Comparison of ENCODE assay signal across 26 cellular contexts in genomic region chr2:232982926-232983668, GRCh38. TPM values are rescaled to one million over a fixed set of nuclear protein-coding genes. Genes with fewer than 3 reads are reported as not detected.
DNase-seq lines count a peak whose midpoint lies in the region; ATAC-seq and TF ChIP-seq lines count a peak whose summit lies in the region.
"Had no signal": no experiment of that assay in that cellular context is flagged by ENCODE, and none has a peak within 500 bp of the region (broad histone marks: within the 10 kb centered on the region; RNA-seq: fewer than 3 reads in every experiment).

No MANE protein-coding gene starts in this region.

- no peak overlapping the region for H3K27ac ChIP-seq in brain microvascular endothelial cell
- H3K27ac ChIP-seq: dorsolateral prefrontal cortex, vagina had no signal

- POLR2A ChIA-PET in BJ (lab: Charles Lee), result no interaction called here

- no peak for ATAC-seq in HG03520 (IDR thresholded peaks at IDR 0.05; ENCODE audit: unreplicated experiment)
- no peak for ATAC-seq in HG03354 (IDR thresholded peaks at IDR 0.05; ENCODE audit: poor library complexity, severe bottlenecking, unreplicated experiment)

- no peak for DNase-seq in BJ (ENCODE audit: low read depth)
- no peak for DNase-seq in HFFc6
- DNase-seq in brain microvascular endothelial cell, result no peak
- peak; percentile 74 for DNase-seq in mesenteric fat pad (ENCODE audit: low spot score)
- no peak for DNase-seq in activated CD4-positive, alpha-beta T cell treated with anti-CD3 and anti-CD28 coated beads for 1 hour
- no peak for DNase-seq in NCI-H1417 (lab: John Stamatoyannopoulos, UW)
- DNase-seq: ACHN; activated CD4-positive, alpha-beta T cell treated with anti-CD3 and anti-CD28 coated beads, Interleukin-2, amount 10 ng/mL, durations not matched to agents 24 days and 14 days; activated effector memory CD4-positive, alpha-beta T cell treated with Interleukin-2 at 50 U/mL for 16 hours; CD4-positive, alpha-beta T cell; dorsolateral prefrontal cortex; erythroblast; foreskin melanocyte; hippocampal formation; mesenchymal stem cell; NCI-H2029 treated with DMSO at 0.1 percent for 48 hours; nephron progenitor cell; stimulated activated CD4-positive, alpha-beta T cell treated with anti-CD3 and anti-CD28 coated beads, Interleukin-4, amount 100 ng/mL, for 1 hour; SW 1271 had no signal

- H3K4me1 Mint-ChIP-seq in HFFc6 (ENCODE audit: low read depth), result peaks cover 28% of the 10 kb centered on the region
- H3K4me1 Mint-ChIP-seq: activated CD4-positive, alpha-beta T cell treated with anti-CD3 and anti-CD28 coated beads, Interleukin-2, amount 10 ng/mL, durations not matched to agents 24 days and 14 days had no signal

- no peak overlapping the region for H3K27ac Mint-ChIP-seq in HFFc6
- H3K27ac Mint-ChIP-seq: activated CD4-positive, alpha-beta T cell treated with anti-CD3 and anti-CD28 coated beads, Interleukin-2, amount 10 ng/mL, durations not matched to agents 24 days and 14 days; CD4-positive, alpha-beta T cell; IgD-negative memory B cell; nephron progenitor cell had no signal

- H3K36me3 Mint-ChIP-seq in HFFc6 (ENCODE audit: low read depth), result peaks cover 6% of the 10 kb centered on the region; the same call in 1 of the 2 replicates
- H3K36me3 Mint-ChIP-seq: IgD-negative memory B cell had no signal

- H3K4me3 ChIP-seq in BJ (ENCODE audit: low read depth, low read length) (no peak overlapping the region), brain microvascular endothelial cell (ENCODE audit: low read depth, low read length) (no peak overlapping the region)
- H3K4me3 ChIP-seq: dorsolateral prefrontal cortex, smooth muscle cell, vagina had no signal

- H3K27me3 ChIP-seq in BJ (ENCODE audit: control insufficient read depth, insufficient read depth, low read length), result peaks cover 1% of the 10 kb centered on the region; the same call in 1 of the 2 replicates
- no peaks in the 10 kb centered on the region for H3K27me3 ChIP-seq in brain microvascular endothelial cell (replicated peaks)
- H3K27me3 ChIP-seq: vagina had no signal

- no peaks in the 10 kb centered on the region for H3K36me3 ChIP-seq in BJ (ENCODE audit: control insufficient read depth, insufficient read depth, low read length)
- H3K36me3 ChIP-seq in brain microvascular endothelial cell (replicated peaks), result no peaks in the 10 kb centered on the region
- H3K36me3 ChIP-seq: vagina had no signal

- H3K9me3 Mint-ChIP-seq in HFFc6, result peaks cover 5% of the 10 kb centered on the region
- H3K9me3 Mint-ChIP-seq: activated CD4-positive, alpha-beta T cell treated with anti-CD3 and anti-CD28 coated beads, Interleukin-2, amount 10 ng/mL, durations not matched to agents 24 days and 14 days had no signal

- CTCF ChIA-PET in BJ (lab: Yijun Ruan, JAX), result no interaction called here

- in situ Hi-C loops in brain microvascular endothelial cell (cut with HindIII; ENCODE audit: low pct_ligation_motif_present, low sequenced_read_pairs), result no loop called here

- peaks cover 14% of the 10 kb centered on the region for H3K27me3 Mint-ChIP-seq in HFFc6 (ENCODE audit: insufficient read depth)

- H3K4me3 Mint-ChIP-seq in HFFc6, result no peak overlapping the region
- H3K4me3 Mint-ChIP-seq: activated CD4-positive, alpha-beta T cell treated with anti-CD3 and anti-CD28 coated beads, Interleukin-2, amount 10 ng/mL, durations not matched to agents 24 days and 14 days; CD4-positive, alpha-beta T cell; IgD-negative memory B cell; nephron progenitor cell had no signal

- 0 out of 2 replicates have a peak, but pooled peaks have one; percentile 3 for TF ChIP-seq CTCF in BJ (IDR thresholded peaks at IDR 0.05; ENCODE audit: insufficient read depth, low read depth, low read length)
- peak; percentile 8; the same call in 1 of the 2 replicates for TF ChIP-seq CTCF in HFFc6 (IDR thresholded peaks at IDR 0.05)
- peak; percentile 31 for TF ChIP-seq CTCF in brain microvascular endothelial cell (IDR thresholded peaks at IDR 0.05; ENCODE audit: low read depth, low read length, missing control alignments)

RNA-seq across cellular contexts. Expression of gene NGEF, which starts 30.0 kb away (rescaled TPM):
- polyA plus RNA-seq in BJ (2011; rRNA removed), result 0.11 and 0.23 TPM in 2 replicates
- 0.51 TPM in 1 of 2 replicates, not detected in the other for polyA minus RNA-seq in BJ (2011; rRNA and poly(A)+ RNA removed)
- under 1 TPM in 3 of 6 experiments, not detected in 3; 0.20 to 0.36 (median 0.28) TPM for total RNA-seq in HFFc6 (2021; fragmentation: NEBNext Ultra II Directional; extraction: Animal tissue kit (Norgen Biotek cat#: 25700))
- total RNA-seq in mesenteric fat pad, result 0.35 TPM
- total RNA-seq: CD4-positive, alpha-beta T cell; smooth muscle cell had no signal
- polyA plus RNA-seq: IgD-negative memory B cell had no signal

RNA-seq across cellular contexts. Expression of gene NEU2, which starts 49.4 kb away (rescaled TPM):
- not detected in 2 replicates for polyA plus RNA-seq in BJ (2011; rRNA removed)
- polyA minus RNA-seq in BJ (2011; rRNA and poly(A)+ RNA removed), result not detected in 2 replicates
- not detected for total RNA-seq in HFFc6 (2021; fragmentation: NEBNext Ultra II Directional; extraction: Animal tissue kit (Norgen Biotek cat#: 25700))
- not detected for total RNA-seq in mesenteric fat pad
- total RNA-seq: activated CD4-positive, alpha-beta T cell treated with anti-CD3 and anti-CD28 coated beads, Interleukin-2, amount 10 ng/mL, durations not matched to agents 24 days and 14 days; bronchial epithelial cell; CD4-positive, alpha-beta T cell; dorsolateral prefrontal cortex; vagina had no signal
- polyA plus RNA-seq: adipose tissue, IgD-negative memory B cell, smooth muscle cell had no signal
